In the genomic region with DNA sequence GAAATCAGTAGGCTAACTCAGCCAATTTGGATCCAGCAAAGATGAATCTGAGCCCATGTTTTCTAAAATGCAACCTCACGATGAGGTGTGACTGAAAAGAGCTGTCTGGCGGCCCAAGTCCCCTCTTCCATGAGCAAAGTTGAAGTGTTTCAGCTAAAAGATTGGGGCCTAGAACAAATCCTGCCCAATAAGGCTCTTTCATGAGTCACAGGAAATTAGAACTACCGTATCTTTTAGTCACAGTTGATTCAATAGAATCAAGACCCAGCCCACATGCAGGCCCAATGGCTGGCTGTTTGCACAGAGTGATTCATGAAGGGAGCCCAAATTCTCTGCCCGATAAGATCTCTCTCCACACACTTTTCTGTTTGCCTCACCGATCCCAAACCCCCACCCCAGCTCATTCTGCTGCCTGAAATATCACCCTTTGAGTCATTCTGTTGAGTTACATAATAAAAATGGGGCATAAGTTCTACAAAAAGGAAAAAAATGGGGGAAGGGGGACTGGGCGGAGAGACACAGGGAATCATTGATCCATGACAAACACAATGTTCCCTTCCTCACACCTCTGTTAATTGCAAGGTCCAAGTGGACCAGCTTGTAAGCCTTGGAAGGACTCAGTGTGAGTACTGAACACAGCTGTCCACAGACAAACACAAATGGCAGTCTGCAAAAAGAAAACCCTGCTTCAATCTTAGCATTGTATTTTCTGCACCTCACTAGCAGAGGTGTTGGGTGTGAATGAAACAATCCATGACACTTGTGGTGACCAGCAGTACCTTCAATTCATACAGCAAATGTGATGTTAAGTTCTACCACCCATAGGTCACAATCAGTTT, we compare ENCODE assay signal across 1 cellular context.
TF ChIP-seq lines count a peak whose summit lies in the region.

No MANE protein-coding gene starts in this region.

TF ChIP-seq in IMR-90, 13 proteins besides CTCF, POLR2A, EP300 and RAD21 (continued from another document):
- peak; percentile 7; the same call in 1 of the 2 replicates for TF ChIP-seq SMC3 (IDR thresholded peaks at IDR 0.05; ENCODE audit: low read depth, low read length)
- TF ChIP-seq MAZ (IDR thresholded peaks at IDR 0.05; ENCODE audit: borderline replicate concordance, low read depth, low read length) = peak; percentile 55; the same call in 1 of the 2 replicates
- no peak for TF ChIP-seq MXI1 (IDR thresholded peaks at IDR 0.05; ENCODE audit: borderline replicate concordance, low read depth, low read length)
- TF ChIP-seq CEBPB (IDR thresholded peaks at IDR 0.05; ENCODE audit: low read depth, low read length) = peak; percentile 70
- TF ChIP-seq NFE2L2 (IDR thresholded peaks at IDR 0.05; ENCODE audit: low read depth, low read length) = no peak
- TF ChIP-seq BHLHE40 (IDR thresholded peaks at IDR 0.05; ENCODE audit: low read depth, low read length) = 0 out of 2 replicates have a peak, but pooled peaks have one; percentile 51
